In genomic region chr1:161114556-161114955, GRCh38 we compare ENCODE assay signal across 18 cellular contexts. TPM values are rescaled to one million over a fixed set of nuclear protein-coding genes. Genes with fewer than 3 reads are reported as not detected.
DNase-seq lines count a peak whose midpoint lies in the region; ATAC-seq and TF ChIP-seq lines count a peak whose summit lies in the region.
"Had no signal": no experiment of that assay in that cellular context is flagged by ENCODE, and none has a peak within 500 bp of the region (broad histone marks: within the 10 kb centered on the region; RNA-seq: fewer than 3 reads in every experiment).

No MANE protein-coding gene starts in this region.

- CTCF ChIA-PET in HCT116 (lab: Charles Lee) = no interaction called here

- H2AFZ ChIP-seq in HCT116 (ENCODE audit: low read depth, low read length, poor library complexity, severe bottlenecking) = no peak overlapping the region
- no peak overlapping the region for H2AFZ ChIP-seq in trophoblast cell (ENCODE audit: insufficient read depth, low read length, poor library complexity)
- H2AFZ ChIP-seq: neural progenitor cell had no signal

- no peak overlapping the region for H4K91ac ChIP-seq in trophoblast cell (ENCODE audit: low read depth, low read length)

- intact Hi-C loops in HCT116 (cut with micrococcal nuclease) = no loop called here
- intact Hi-C loops in Right ventricle myocardium superior (cut with DNase I) = no loop called here

- peak overlapping the region; percentile 91 for H3K27ac ChIP-seq in HCT116 (ENCODE audit: low read depth, low read length)
- no peak overlapping the region for H3K27ac ChIP-seq in trophoblast cell (ENCODE audit: low read depth, low read length)
- H3K27ac ChIP-seq: gastroesophageal sphincter, neural progenitor cell had no signal

- no peak overlapping the region for H2BK12ac ChIP-seq in trophoblast cell (ENCODE audit: low read length)

- H3K36me3 Mint-ChIP-seq in T-helper 2 cell treated with Interferon-gamma antibody and Interleukin-4, amounts not matched to agents 5 μg/mL and 100 μg/mL, for 36 hours (ENCODE audit: low read depth) = peaks cover 24% of the 10 kb centered on the region
- H3K36me3 Mint-ChIP-seq in activated T-helper 17 cell treated with anti-CD3 and anti-CD28 coated beads, Interleukin-2, amount 50 U/mL, for 72 hours (ENCODE audit: low read depth) = peaks cover 87% of the 10 kb centered on the region
- H3K36me3 Mint-ChIP-seq: immature natural killer cell had no signal

- no peak overlapping the region for H2BK5ac ChIP-seq in trophoblast cell (ENCODE audit: low read depth, low read length, poor library complexity)

- H3K14ac ChIP-seq in trophoblast cell (ENCODE audit: low read length) = no peak overlapping the region

- no peak overlapping the region for H3K18ac ChIP-seq in trophoblast cell (ENCODE audit: low read length)

- H3K4me1 ChIP-seq in HCT116 (ENCODE audit: control insufficient read depth in 1 of 2, insufficient read depth in 2 of 2, low read length in 2 of 2) (peaks cover 33 to 52% of the 10 kb centered on the region in 2 experiments), trophoblast cell (ENCODE audit: control insufficient read depth in 1 of 2, insufficient read depth in 2 of 2, low read length in 2 of 2) (peaks cover 9 to 10% of the 10 kb centered on the region in 2 experiments)

- BruUV-seq in HCT116 (replicated peaks; lab: Mats Ljungman, UMichigan) = no TSS peak

- peaks cover 99% of the 10 kb centered on the region for H3K79me2 ChIP-seq in HCT116 (ENCODE audit: insufficient read depth, low read length)
- H3K79me2 ChIP-seq in trophoblast cell (ENCODE audit: control insufficient read depth, insufficient read depth, low read length, poor library complexity) = peaks cover 10% of the 10 kb centered on the region

- H3K9me3 ChIP-seq in HCT116 (ENCODE audit: control insufficient read depth in 1 of 2, insufficient read depth in 1 of 2, low read depth in 1 of 2, low read length in 2 of 2) (no peaks in the 10 kb centered on the region), trophoblast cell (ENCODE audit: insufficient read depth, low read depth, low read length) (no peaks in the 10 kb centered on the region)
- H3K9me3 ChIP-seq: gastroesophageal sphincter had no signal

- RAD21 ChIA-PET in HCT116 (lab: Charles Lee; ENCODE audit: low non-redundant PET in 1 of 2, low total read pairs in 2 of 2, uncharacterized antibody in 2 of 2, unreplicated experiment in 2 of 2) = no interaction called here

- H4K20me1 ChIP-seq in HCT116 (ENCODE audit: insufficient read depth) = peaks cover 9% of the 10 kb centered on the region; the same call in 1 of the 2 replicates

- peaks cover 0 to 17% of the 10 kb centered on the region in 2 experiments; a peak in 1 of 4 replicates for H3K36me3 ChIP-seq in HCT116 (ENCODE audit: control insufficient read depth in 1 of 2, insufficient read depth in 2 of 2, low read length in 2 of 2)
- H3K36me3 ChIP-seq in trophoblast cell (ENCODE audit: control insufficient read depth in 1 of 2, insufficient read depth in 2 of 2, low read length in 2 of 2) = peaks cover 0 to 9% of the 10 kb centered on the region in 2 experiments
- H3K36me3 ChIP-seq: neural progenitor cell had no signal

- H3K4me3 Mint-ChIP-seq in T-helper 2 cell treated with Interferon-gamma antibody and Interleukin-4, amounts not matched to agents 5 μg/mL and 100 μg/mL, for 36 hours = no peak overlapping the region
- H3K4me3 Mint-ChIP-seq in activated T-helper 17 cell treated with anti-CD3 and anti-CD28 coated beads, Interleukin-2, amount 50 U/mL, for 72 hours = peak overlapping the region; percentile 93
- H3K4me3 Mint-ChIP-seq: neural progenitor cell had no signal

- H3K4me2 ChIP-seq in HCT116 (ENCODE audit: low read length) (peak overlapping the region; percentile 84), trophoblast cell (ENCODE audit: low read length) (no peak overlapping the region)
- H3K4me2 ChIP-seq: neural progenitor cell had no signal

- H3K27me3 ChIP-seq in HCT116 (ENCODE audit: insufficient read depth, low read length) (no peaks in the 10 kb centered on the region), trophoblast cell (ENCODE audit: insufficient read depth, low read length) (no peaks in the 10 kb centered on the region)
- H3K27me3 ChIP-seq: gastroesophageal sphincter, neural progenitor cell had no signal

- H3K4me1 Mint-ChIP-seq in T-helper 2 cell treated with Interferon-gamma antibody and Interleukin-4, amounts not matched to agents 5 μg/mL and 100 μg/mL, for 36 hours (ENCODE audit: low read depth) = peaks cover 59% of the 10 kb centered on the region
- peaks cover 32% of the 10 kb centered on the region for H3K4me1 Mint-ChIP-seq in activated T-helper 17 cell treated with anti-CD3 and anti-CD28 coated beads, Interleukin-2, amount 50 U/mL, for 72 hours

- H4K12ac ChIP-seq in trophoblast cell (ENCODE audit: low read depth, low read length) = no peak overlapping the region

- peak overlapping the region; percentile 42; the same call in 1 of the 2 replicates for H3K9ac ChIP-seq in HCT116 (ENCODE audit: low read length)
- no peak overlapping the region for H3K9ac ChIP-seq in trophoblast cell (ENCODE audit: low read length)
- H3K9ac ChIP-seq: neural progenitor cell had no signal

- TF ChIP-seq RAD21 in HCT116 (IDR thresholded peaks at IDR 0.05; ENCODE audit: low read depth) = no peak

- H3K23ac ChIP-seq in trophoblast cell (ENCODE audit: low read length) = no peak overlapping the region

- peak overlapping the region; percentile 68 to 98 for H3K4me3 ChIP-seq in HCT116 (replicated peaks in 1 of 2; ENCODE audit: low read depth in 1 of 2, low read length in 2 of 2)
- H3K4me3 ChIP-seq in trophoblast cell (ENCODE audit: low read depth, low read length) = no peak overlapping the region
- H3K4me3 ChIP-seq: gastroesophageal sphincter, neural progenitor cell had no signal

- H3K79me1 ChIP-seq in trophoblast cell (ENCODE audit: low read length) = peaks cover 5% of the 10 kb centered on the region

- no peak for TF ChIP-seq CTCF in HCT116 (IDR thresholded peaks at IDR 0.05 in 2 of 3, conservative IDR thresholded peaks at IDR 0.05 in 1 of 3; ENCODE audit: borderline replicate concordance in 1 of 3, insufficient read depth in 1 of 3, low read depth in 2 of 3, low read length in 2 of 3)

- H4K8ac ChIP-seq in trophoblast cell (ENCODE audit: low read depth, low read length) = no peak overlapping the region

- peak overlapping the region; percentile 48 for H3K27ac Mint-ChIP-seq in T-helper 2 cell treated with Interferon-gamma antibody and Interleukin-4, amounts not matched to agents 5 μg/mL and 100 μg/mL, for 36 hours
- H3K27ac Mint-ChIP-seq in activated T-helper 17 cell treated with anti-CD3 and anti-CD28 coated beads, Interleukin-2, amount 50 U/mL, for 72 hours = peak overlapping the region; percentile 80
- H3K27ac Mint-ChIP-seq: neural progenitor cell had no signal

- no peak overlapping the region for H3K4ac ChIP-seq in trophoblast cell (ENCODE audit: low read depth, low read length)

- DNase-seq in T-helper 2 cell treated with Interferon-gamma antibody and Interleukin-4, amounts not matched to agents 5 μg/mL and 100 μg/mL, for 36 hours (ENCODE audit: low spot score) = no peak
- no peak for DNase-seq in T-helper 2 cell
- DNase-seq in HCT116 (ENCODE audit: low read depth, low spot score) = no peak
- peak; percentile 23 for DNase-seq in globus pallidus (ENCODE audit: low spot score)
- DNase-seq in Right ventricle myocardium superior = no peak
- no peak for DNase-seq in NCI-H510A (lab: John Stamatoyannopoulos, UW)
- DNase-seq in trophoblast cell = no peak
- DNase-seq: 8988T; COR-L47; effector memory CD8-positive, alpha-beta T cell; immature natural killer cell; NCI-H1092; NCI-H2171; right cardiac atrium had no signal

- POLR2A ChIA-PET in HCT116 (lab: Charles Lee) = interaction anchor here (1.6 kb wide), 1 partner anchor 51 kb away, joined by 3 read pairs; the partner anchor contains the start of gene PPOX

- ATAC-seq in HCT116 (no peak), Right ventricle myocardium superior (ENCODE audit: poor library complexity) (no peak)
- ATAC-seq in activated T-helper 17 cell treated with anti-CD3 and anti-CD28 coated beads, Interleukin-2, amount 50 U/mL, for 72 hours (replicated peaks) = no peak
- ATAC-seq: effector memory CD8-positive, alpha-beta T cell; gastroesophageal sphincter; right cardiac atrium; SK-N-SH treated with all-trans-retinoic acid at 6 μM for 48 hours had no signal

- WGBS in trophoblast cell (ENCODE audit: extremely low coverage, insufficient coverage, insufficient read length) = no CpG with 5 or more reads among the region's 2 CpGs

- H2AK5ac ChIP-seq in trophoblast cell (ENCODE audit: low read length) = no peak overlapping the region

- H2BK120ac ChIP-seq in trophoblast cell (ENCODE audit: insufficient read depth, low read length, poor library complexity) = no peak overlapping the region

- no peaks in the 10 kb centered on the region for H3K9me3 Mint-ChIP-seq in T-helper 2 cell treated with Interferon-gamma antibody and Interleukin-4, amounts not matched to agents 5 μg/mL and 100 μg/mL, for 36 hours
- H3K9me3 Mint-ChIP-seq in activated T-helper 17 cell treated with anti-CD3 and anti-CD28 coated beads, Interleukin-2, amount 50 U/mL, for 72 hours = no peaks in the 10 kb centered on the region
- H3K9me3 Mint-ChIP-seq: effector memory CD8-positive, alpha-beta T cell; immature natural killer cell; neural progenitor cell had no signal

- no peak for TF ChIP-seq POLR2A in HCT116 (IDR thresholded peaks at IDR 0.05; ENCODE audit: borderline replicate concordance, extremely low read depth, insufficient read depth, insufficient read length)

- no peaks in the 10 kb centered on the region for H3K27me3 Mint-ChIP-seq in T-helper 2 cell treated with Interferon-gamma antibody and Interleukin-4, amounts not matched to agents 5 μg/mL and 100 μg/mL, for 36 hours (ENCODE audit: low read depth)
- H3K27me3 Mint-ChIP-seq in activated T-helper 17 cell treated with anti-CD3 and anti-CD28 coated beads, Interleukin-2, amount 50 U/mL, for 72 hours = no peaks in the 10 kb centered on the region
- H3K27me3 Mint-ChIP-seq: effector memory CD8-positive, alpha-beta T cell had no signal

- no peaks in the 10 kb centered on the region for H3K9me2 ChIP-seq in HCT116 (ENCODE audit: insufficient read depth)

RNA-seq across cellular contexts. Expression of gene PFDN2, which starts 3.3 kb away (rescaled TPM):
- total RNA-seq in HCT116 (2021; ENCODE audit: unreplicated experiment) = 179 TPM
- 388 and 441 TPM in 2 replicates for polyA plus RNA-seq in HCT116 (2012)
- total RNA-seq in activated T-helper 17 cell treated with anti-CD3 and anti-CD28 coated beads, Interleukin-2, amount 50 U/mL, for 72 hours = 100 to 1,000 TPM in 1 of 2 donors, 10 to 100 TPM in 1; 72.1 to 107 TPM
- total RNA-seq in Right ventricle myocardium superior = 62.3 TPM
- polyA plus RNA-seq in trophoblast cell (2013) = 263 and 270 TPM in 2 replicates

RNA-seq across cellular contexts. Expression of gene NIT1, which starts 3.3 kb away (rescaled TPM):
- 65.9 TPM for total RNA-seq in HCT116 (2021; ENCODE audit: unreplicated experiment)
- 106 and 111 TPM in 2 replicates for polyA plus RNA-seq in HCT116 (2012)
- total RNA-seq in activated T-helper 17 cell treated with anti-CD3 and anti-CD28 coated beads, Interleukin-2, amount 50 U/mL, for 72 hours = 10 to 100 TPM; 38.9 to 74.6 TPM
- total RNA-seq in Right ventricle myocardium superior = 33.8 TPM
- polyA plus RNA-seq in trophoblast cell (2013) = 40.6 and 42.0 TPM in 2 replicates

RNA-seq across cellular contexts. Expression of gene KLHDC9, which starts 16.4 kb away (rescaled TPM):
- total RNA-seq in HCT116 (2021; ENCODE audit: unreplicated experiment) = 1.4 TPM
- polyA plus RNA-seq in HCT116 (2012) = 0.75 and 1.4 TPM in 2 replicates
- total RNA-seq in activated T-helper 17 cell treated with anti-CD3 and anti-CD28 coated beads, Interleukin-2, amount 50 U/mL, for 72 hours = not detected
- 4.7 TPM for total RNA-seq in Right ventricle myocardium superior
- polyA plus RNA-seq in trophoblast cell (2013) = 4.0 and 4.5 TPM in 2 replicates

RNA-seq across cellular contexts. Expression of gene DEDD, which starts 17.9 kb away (rescaled TPM):
- total RNA-seq in HCT116 (2021; ENCODE audit: unreplicated experiment) (32.8 TPM), Right ventricle myocardium superior (26.6 TPM)
- polyA plus RNA-seq in HCT116 (2012) = 44.4 and 50.9 TPM in 2 replicates
- total RNA-seq in activated T-helper 17 cell treated with anti-CD3 and anti-CD28 coated beads, Interleukin-2, amount 50 U/mL, for 72 hours = 10 to 100 TPM; 39.9 to 41.3 TPM
- 25.1 and 25.2 TPM in 2 replicates for polyA plus RNA-seq in trophoblast cell (2013)

RNA-seq across cellular contexts. Expression of gene NECTIN4, which starts 25.2 kb away (rescaled TPM):
- total RNA-seq in HCT116 (2021; ENCODE audit: unreplicated experiment) (3.3 TPM), Right ventricle myocardium superior (not detected)
- 4.5 and 7.0 TPM in 2 replicates for polyA plus RNA-seq in HCT116 (2012)
- under 1 TPM; 0.22 to 0.32 TPM for total RNA-seq in activated T-helper 17 cell treated with anti-CD3 and anti-CD28 coated beads, Interleukin-2, amount 50 U/mL, for 72 hours
- polyA plus RNA-seq in trophoblast cell (2013) = 35.8 and 38.6 TPM in 2 replicates
- total RNA-seq: right cardiac atrium had no signal
- polyA plus RNA-seq: immature natural killer cell had no signal
